ENCODE assay signal across 32 cellular contexts in genomic region chr21:41240040-41240439, GRCh38.
"Had no signal": no experiment of that assay in that cellular context is flagged by ENCODE, and none has a peak within 500 bp of the region (broad histone marks: within the 10 kb centered on the region; RNA-seq: fewer than 3 reads in every experiment).

No MANE protein-coding gene starts in this region.

- H3K27me3 ChIP-seq: adrenal gland, body of pancreas had no signal

- H3K4me3 ChIP-seq: adrenal gland, body of pancreas had no signal

- H3K9me3 Mint-ChIP-seq: activated CD4-positive, alpha-beta memory T cell treated with anti-CD3 and anti-CD28 coated beads, Interleukin-2, amount 10 ng/mL, durations not matched to agents 7 days and 5 days; activated CD4-positive, alpha-beta T cell treated with anti-CD3 and anti-CD28 coated beads, Interleukin-2, amount 10 ng/mL, durations not matched to agents 7 days and 5 days; activated naive CD4-positive, alpha-beta T cell treated with anti-CD3 and anti-CD28 coated beads for 36 hours; activated naive CD4-positive, alpha-beta T cell treated with anti-CD3 and anti-CD28 coated beads, Interleukin-2, amount 50 U/mL, for 24 hours; activated naive CD8-positive, alpha-beta T cell treated with anti-CD3 and anti-CD28 coated beads for 36 hours; activated naive CD8-positive, alpha-beta T cell treated with anti-CD3 and anti-CD28 coated beads, Interleukin-2, amount 50 U/mL, for 24 hours; activated T-helper 1 cell treated with anti-CD3 and anti-CD28 coated beads, Interleukin-12 subunit alpha, Interleukin-12 subunit beta, Interleukin-2, Interleukin-4 antibody, amounts not matched to agents 30 ng/mL and 10 ng/mL and 1 ng/mL, durations not matched to agents 14 hours and 24 hours and 36 hours; activated T-helper 2 cell treated with anti-CD3 and anti-CD28 coated beads, Interferon-gamma antibody, Interleukin-2, Interleukin-4, amounts not matched to agents 10 μg/mL and 5 μg/mL and 100 μg/mL, durations not matched to agents 14 hours and 24 hours and 36 hours; effector memory CD8-positive, alpha-beta T cell; T-cell; T-helper 2 cell treated with Interferon-gamma antibody and Interleukin-4, amounts not matched to agents 5 μg/mL and 100 μg/mL, for 36 hours had no signal

- DNase-seq: activated CD4-positive, alpha-beta memory T cell treated with anti-CD3 and anti-CD28 coated beads, Interleukin-2, amount 10 ng/mL, durations not matched to agents 7 days and 5 days; activated CD4-positive, alpha-beta T cell treated with anti-CD3 and anti-CD28 coated beads for 1 hour; activated CD4-positive, alpha-beta T cell treated with anti-CD3 and anti-CD28 coated beads for 4 hours; activated CD4-positive, alpha-beta T cell treated with anti-CD3 and anti-CD28 coated beads, Interleukin-2, amount 10 ng/mL, durations not matched to agents 7 days and 5 days; activated CD4-positive, alpha-beta T cell treated with anti-CD3 and anti-CD28 coated beads, Interleukin-2, amount 50 U/mL, for 4 hours; activated effector memory CD4-positive, alpha-beta T cell treated with anti-CD3 and anti-CD28 coated beads, Interleukin-2, amount 50 U/mL, for 16 hours; activated naive CD4-positive, alpha-beta T cell treated with anti-CD3 and anti-CD28 coated beads for 36 hours; activated naive CD8-positive, alpha-beta T cell treated with anti-CD3 and anti-CD28 coated beads for 36 hours; activated naive CD8-positive, alpha-beta T cell treated with anti-CD3 and anti-CD28 coated beads, Interleukin-2, amount 50 U/mL, for 24 hours; activated T-cell treated with anti-CD3 and anti-CD28 coated beads, Interleukin-2, amount 50 U/mL, for 1 hour; activated T-cell treated with anti-CD3 and anti-CD28 coated beads, Interleukin-2, amount 50 U/mL, for 48 hours; amygdala; aorta; body of pancreas; caudate nucleus; cortex of kidney; dermis blood vessel endothelial cell; effector CD4-positive, alpha-beta T cell; effector memory CD8-positive, alpha-beta T cell; foreskin fibroblast; SW 1271; T-cell; T-helper 17 cell; T1000 had no signal

- H3K27ac ChIP-seq: adrenal gland, body of pancreas, epithelial cell of prostate, VCaP had no signal

- H3K4me1 ChIP-seq: adrenal gland, body of pancreas had no signal

- H3K36me3 Mint-ChIP-seq: activated naive CD4-positive, alpha-beta T cell treated with anti-CD3 and anti-CD28 coated beads, Interleukin-2, amount 50 U/mL, for 24 hours; activated naive CD8-positive, alpha-beta T cell treated with anti-CD3 and anti-CD28 coated beads for 36 hours; T-cell had no signal

- ATAC-seq: activated naive CD8-positive, alpha-beta T cell treated with anti-CD3 and anti-CD28 coated beads, Interleukin-2, amount 50 U/mL, for 24 hours; body of pancreas; effector memory CD8-positive, alpha-beta T cell; T-cell; T-helper 17 cell; WTC11 had no signal

- H3K36me3 ChIP-seq: adrenal gland had no signal

- H3K4me3 Mint-ChIP-seq: activated CD4-positive, alpha-beta memory T cell treated with anti-CD3 and anti-CD28 coated beads, Interleukin-2, amount 10 ng/mL, durations not matched to agents 7 days and 5 days; activated CD4-positive, alpha-beta T cell treated with anti-CD3 and anti-CD28 coated beads, Interleukin-2, amount 10 ng/mL, durations not matched to agents 7 days and 5 days; activated naive CD4-positive, alpha-beta T cell treated with anti-CD3 and anti-CD28 coated beads for 36 hours; activated naive CD4-positive, alpha-beta T cell treated with anti-CD3 and anti-CD28 coated beads, Interleukin-2, amount 50 U/mL, for 24 hours; activated naive CD8-positive, alpha-beta T cell treated with anti-CD3 and anti-CD28 coated beads for 36 hours; activated naive CD8-positive, alpha-beta T cell treated with anti-CD3 and anti-CD28 coated beads, Interleukin-2, amount 50 U/mL, for 24 hours; activated T-helper 1 cell treated with anti-CD3 and anti-CD28 coated beads, Interleukin-12 subunit alpha, Interleukin-12 subunit beta, Interleukin-2, Interleukin-4 antibody, amounts not matched to agents 30 ng/mL and 10 ng/mL and 1 ng/mL, durations not matched to agents 14 hours and 24 hours and 36 hours; effector memory CD8-positive, alpha-beta T cell; T-cell; T-helper 17 cell; T-helper 2 cell treated with Interferon-gamma antibody and Interleukin-4, amounts not matched to agents 5 μg/mL and 100 μg/mL, for 36 hours; WTC11 had no signal

- H3K27me3 Mint-ChIP-seq: activated CD4-positive, alpha-beta T cell treated with anti-CD3 and anti-CD28 coated beads, Interleukin-2, amount 10 ng/mL, durations not matched to agents 7 days and 5 days had no signal

- H3K4me1 Mint-ChIP-seq: activated CD4-positive, alpha-beta memory T cell treated with anti-CD3 and anti-CD28 coated beads, Interleukin-2, amount 10 ng/mL, durations not matched to agents 7 days and 5 days; activated CD4-positive, alpha-beta T cell treated with anti-CD3 and anti-CD28 coated beads, Interleukin-2, amount 10 ng/mL, durations not matched to agents 7 days and 5 days; activated naive CD4-positive, alpha-beta T cell treated with anti-CD3 and anti-CD28 coated beads, Interleukin-2, amount 50 U/mL, for 24 hours; activated naive CD8-positive, alpha-beta T cell treated with anti-CD3 and anti-CD28 coated beads for 36 hours; activated naive CD8-positive, alpha-beta T cell treated with anti-CD3 and anti-CD28 coated beads, Interleukin-2, amount 50 U/mL, for 24 hours; T-cell; T-helper 17 cell had no signal

- H3K27ac Mint-ChIP-seq: activated CD4-positive, alpha-beta memory T cell treated with anti-CD3 and anti-CD28 coated beads, Interleukin-2, amount 10 ng/mL, durations not matched to agents 7 days and 5 days; activated CD4-positive, alpha-beta T cell treated with anti-CD3 and anti-CD28 coated beads, Interleukin-2, amount 10 ng/mL, durations not matched to agents 7 days and 5 days; activated naive CD4-positive, alpha-beta T cell treated with anti-CD3 and anti-CD28 coated beads for 36 hours; activated naive CD4-positive, alpha-beta T cell treated with anti-CD3 and anti-CD28 coated beads, Interleukin-2, amount 50 U/mL, for 24 hours; activated naive CD8-positive, alpha-beta T cell treated with anti-CD3 and anti-CD28 coated beads for 36 hours; activated naive CD8-positive, alpha-beta T cell treated with anti-CD3 and anti-CD28 coated beads, Interleukin-2, amount 50 U/mL, for 24 hours; activated T-helper 1 cell treated with anti-CD3 and anti-CD28 coated beads, Interleukin-12 subunit alpha, Interleukin-12 subunit beta, Interleukin-2, Interleukin-4 antibody, amounts not matched to agents 30 ng/mL and 10 ng/mL and 1 ng/mL, durations not matched to agents 14 hours and 24 hours and 36 hours; activated T-helper 2 cell treated with anti-CD3 and anti-CD28 coated beads, Interferon-gamma antibody, Interleukin-2, Interleukin-4, amounts not matched to agents 10 μg/mL and 5 μg/mL and 100 μg/mL, durations not matched to agents 14 hours and 24 hours and 36 hours; effector memory CD8-positive, alpha-beta T cell; T-cell; T-helper 17 cell; T-helper 2 cell treated with Interferon-gamma antibody and Interleukin-4, amounts not matched to agents 5 μg/mL and 100 μg/mL, for 36 hours; WTC11 had no signal

- H3K9me3 ChIP-seq: adrenal gland, body of pancreas had no signal
